34 cellular contexts compared by ENCODE assay signal in genomic region chr21:29827647-29828046, GRCh38.
"Had no signal": no experiment of that assay in that cellular context is flagged by ENCODE, and none has a peak within 500 bp of the region (broad histone marks: within the 10 kb centered on the region; RNA-seq: fewer than 3 reads in every experiment).

No MANE protein-coding gene starts in this region.

- H3K27me3 ChIP-seq: MG63 had no signal

- DNase-seq: Kasumi-1, MG63, MM.1S, NCI-H1048, NCI-H1092, NCI-H1092 treated with DMSO at 0.1 percent for 48 hours, NCI-H1105, NCI-H1105 treated with DMSO at 0.1 percent for 48 hours, NCI-H1417, NCI-H1417 treated with DMSO at 0.1 percent for 48 hours, NCI-H1436, NCI-H1436 treated with DMSO at 0.1 percent for 48 hours, NCI-H146, NCI-H1694, NCI-H1694 treated with DMSO at 0.1 percent for 48 hours, NCI-H187, NCI-H187 treated with DMSO at 0.1 percent for 48 hours, NCI-H1930, NCI-H2029, NCI-H2029 treated with DMSO at 0.1 percent for 48 hours, NCI-H2081, NCI-H2081 treated with DMSO at 0.1 percent for 48 hours, NCI-H2107, NCI-H2171, NCI-H2171 treated with DMSO at 0.1 percent for 48 hours, NCI-H2227 treated with DMSO at 0.1 percent for 48 hours, NCI-H345, NCI-H446, NCI-H446 treated with DMSO at 0.1 percent for 48 hours, NCI-H510A, NCI-H510A treated with DMSO at 0.1 percent for 48 hours, NCI-H524, NCI-H524 treated with DMSO at 0.1 percent for 48 hours, NCI-H526 had no signal

- H3K36me3 ChIP-seq: MG63 had no signal

- H3K4me3 ChIP-seq: MG63 had no signal

- H3K9me3 ChIP-seq: MG63 had no signal
